ENCODE assay signal across 1 cellular context in the genomic region with DNA sequence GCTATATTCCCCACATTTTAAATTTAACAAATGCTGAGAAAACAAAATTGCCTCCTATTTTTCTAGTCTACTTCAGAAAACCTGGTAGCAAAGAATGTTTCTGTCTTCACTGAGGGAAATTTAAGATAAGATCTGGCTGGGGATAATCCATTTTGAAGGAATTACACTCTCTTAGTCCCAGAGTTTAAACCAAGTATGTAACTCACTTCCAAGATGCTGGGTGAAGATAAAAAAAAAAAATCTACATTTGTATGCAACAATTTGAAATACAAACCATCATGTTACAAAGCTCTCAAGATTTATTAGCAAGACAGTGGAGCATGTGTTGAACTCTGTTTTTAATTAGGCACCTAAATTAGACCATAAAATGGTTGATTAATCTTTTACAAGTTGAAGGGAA.
TF ChIP-seq lines count a peak whose summit lies in the region.

No MANE protein-coding gene starts in this region.

TF ChIP-seq in liver, 16 proteins besides CTCF, POLR2A, EP300 and RAD21 (continued from another document):
- TF ChIP-seq, protein P1, sequence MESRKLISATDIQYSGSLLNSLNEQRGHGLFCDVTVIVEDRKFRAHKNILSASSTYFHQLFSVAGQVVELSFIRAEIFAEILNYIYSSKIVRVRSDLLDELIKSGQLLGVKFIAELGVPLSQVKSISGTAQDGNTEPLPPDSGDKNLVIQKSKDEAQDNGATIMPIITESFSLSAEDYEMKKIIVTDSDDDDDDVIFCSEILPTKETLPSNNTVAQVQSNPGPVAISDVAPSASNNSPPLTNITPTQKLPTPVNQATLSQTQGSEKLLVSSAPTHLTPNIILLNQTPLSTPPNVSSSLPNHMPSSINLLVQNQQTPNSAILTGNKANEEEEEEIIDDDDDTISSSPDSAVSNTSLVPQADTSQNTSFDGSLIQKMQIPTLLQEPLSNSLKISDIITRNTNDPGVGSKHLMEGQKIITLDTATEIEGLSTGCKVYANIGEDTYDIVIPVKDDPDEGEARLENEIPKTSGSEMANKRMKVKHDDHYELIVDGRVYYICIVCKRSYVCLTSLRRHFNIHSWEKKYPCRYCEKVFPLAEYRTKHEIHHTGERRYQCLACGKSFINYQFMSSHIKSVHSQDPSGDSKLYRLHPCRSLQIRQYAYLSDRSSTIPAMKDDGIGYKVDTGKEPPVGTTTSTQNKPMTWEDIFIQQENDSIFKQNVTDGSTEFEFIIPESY (IDR thresholded peaks at IDR 0.05): no peak
- TF ChIP-seq HNF4A (conservative IDR thresholded peaks at IDR 0.05) (no peak), YY1 (IDR thresholded peaks at IDR 0.05) (no peak), JUND (IDR thresholded peaks at IDR 0.05) (no peak), FOXA1 (IDR thresholded peaks at IDR 0.05) (no peak), EGR1 (IDR thresholded peaks at IDR 0.05; ENCODE audit: low read depth in 2 of 2) (no peak), RXRA (IDR thresholded peaks at IDR 0.05) (no peak), NR2F2 (IDR thresholded peaks at IDR 0.05) (no peak), TAF1 (conservative IDR thresholded peaks at IDR 0.05) (no peak)
- TF ChIP-seq, protein P2, sequence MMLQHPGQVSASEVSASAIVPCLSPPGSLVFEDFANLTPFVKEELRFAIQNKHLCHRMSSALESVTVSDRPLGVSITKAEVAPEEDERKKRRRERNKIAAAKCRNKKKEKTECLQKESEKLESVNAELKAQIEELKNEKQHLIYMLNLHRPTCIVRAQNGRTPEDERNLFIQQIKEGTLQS (IDR thresholded peaks at IDR 0.05): no peak
- TF ChIP-seq, protein P3, sequence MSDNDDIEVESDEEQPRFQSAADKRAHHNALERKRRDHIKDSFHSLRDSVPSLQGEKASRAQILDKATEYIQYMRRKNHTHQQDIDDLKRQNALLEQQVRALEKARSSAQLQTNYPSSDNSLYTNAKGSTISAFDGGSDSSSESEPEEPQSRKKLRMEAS (IDR thresholded peaks at IDR 0.05): no peak
- TF ChIP-seq, protein P4, sequence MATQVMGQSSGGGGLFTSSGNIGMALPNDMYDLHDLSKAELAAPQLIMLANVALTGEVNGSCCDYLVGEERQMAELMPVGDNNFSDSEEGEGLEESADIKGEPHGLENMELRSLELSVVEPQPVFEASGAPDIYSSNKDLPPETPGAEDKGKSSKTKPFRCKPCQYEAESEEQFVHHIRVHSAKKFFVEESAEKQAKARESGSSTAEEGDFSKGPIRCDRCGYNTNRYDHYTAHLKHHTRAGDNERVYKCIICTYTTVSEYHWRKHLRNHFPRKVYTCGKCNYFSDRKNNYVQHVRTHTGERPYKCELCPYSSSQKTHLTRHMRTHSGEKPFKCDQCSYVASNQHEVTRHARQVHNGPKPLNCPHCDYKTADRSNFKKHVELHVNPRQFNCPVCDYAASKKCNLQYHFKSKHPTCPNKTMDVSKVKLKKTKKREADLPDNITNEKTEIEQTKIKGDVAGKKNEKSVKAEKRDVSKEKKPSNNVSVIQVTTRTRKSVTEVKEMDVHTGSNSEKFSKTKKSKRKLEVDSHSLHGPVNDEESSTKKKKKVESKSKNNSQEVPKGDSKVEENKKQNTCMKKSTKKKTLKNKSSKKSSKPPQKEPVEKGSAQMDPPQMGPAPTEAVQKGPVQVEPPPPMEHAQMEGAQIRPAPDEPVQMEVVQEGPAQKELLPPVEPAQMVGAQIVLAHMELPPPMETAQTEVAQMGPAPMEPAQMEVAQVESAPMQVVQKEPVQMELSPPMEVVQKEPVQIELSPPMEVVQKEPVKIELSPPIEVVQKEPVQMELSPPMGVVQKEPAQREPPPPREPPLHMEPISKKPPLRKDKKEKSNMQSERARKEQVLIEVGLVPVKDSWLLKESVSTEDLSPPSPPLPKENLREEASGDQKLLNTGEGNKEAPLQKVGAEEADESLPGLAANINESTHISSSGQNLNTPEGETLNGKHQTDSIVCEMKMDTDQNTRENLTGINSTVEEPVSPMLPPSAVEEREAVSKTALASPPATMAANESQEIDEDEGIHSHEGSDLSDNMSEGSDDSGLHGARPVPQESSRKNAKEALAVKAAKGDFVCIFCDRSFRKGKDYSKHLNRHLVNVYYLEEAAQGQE (IDR thresholded peaks at IDR 0.05): no peak
